Comparison of ENCODE assay signal across 5 cellular contexts in genomic region chr15:29283371-29283770, GRCh38.
"Had no signal": no experiment of that assay in that cellular context is flagged by ENCODE, and none has a peak within 500 bp of the region (broad histone marks: within the 10 kb centered on the region; RNA-seq: fewer than 3 reads in every experiment).

No MANE protein-coding gene starts in this region.

- H3K4me3 ChIP-seq: GM23338, K562 had no signal

- H3K4me2 ChIP-seq: GM23338 had no signal

- DNase-seq: H9, HCEC 1CT, IMR-90 had no signal

- H2AFZ ChIP-seq: GM23338 had no signal
